ENCODE assay signal across 23 cellular contexts in genomic region chr18:77448046-77448445, GRCh38.
DNase-seq lines count a peak whose midpoint lies in the region; ATAC-seq, FAIRE-seq and TF ChIP-seq lines count a peak whose summit lies in the region.
"Had no signal": no experiment of that assay in that cellular context is flagged by ENCODE, and none has a peak within 500 bp of the region (broad histone marks: within the 10 kb centered on the region; RNA-seq: fewer than 3 reads in every experiment).

No MANE protein-coding gene starts in this region.

- no peaks in the 10 kb centered on the region; the same call in 1 of the 2 replicates for H3K23me2 ChIP-seq in H1 (ENCODE audit: low read depth, low read length)

- no peaks in the 10 kb centered on the region for H3K36me3 Mint-ChIP-seq in MCF 10A (ENCODE audit: insufficient read depth, unreplicated experiment)
- H3K36me3 Mint-ChIP-seq: CD8-positive, alpha-beta T cell had no signal

- no peak overlapping the region for H3K14ac ChIP-seq in H1 (ENCODE audit: insufficient read length)

- H3K4me2 ChIP-seq in H1 (ENCODE audit: insufficient read depth in 1 of 2, low read depth in 2 of 2, low read length in 2 of 2): no peak overlapping the region
- H3K4me2 ChIP-seq: A549; BLaER1 treated with 17β-estradiol and CSF1 and Interleukin-3, amounts not matched to agents 10 nM and 100 nM had no signal

- no peak overlapping the region for H2AFZ ChIP-seq in H1 (ENCODE audit: low read length)

- H2BK120ac ChIP-seq in H1 (replicated peaks; ENCODE audit: low read depth, low read length): no peak overlapping the region

- no peak overlapping the region for H3K27ac Mint-ChIP-seq in MCF 10A (ENCODE audit: low read depth, unreplicated experiment)
- H3K27ac Mint-ChIP-seq: B cell; CD4-positive, alpha-beta T cell; CD8-positive, alpha-beta T cell had no signal

- H3K9ac ChIP-seq in H1 (replicated peaks in 1 of 4; ENCODE audit: extremely low read depth in 1 of 4, low read depth in 3 of 4, low read length in 3 of 4): no peak overlapping the region
- H3K9ac ChIP-seq: BLaER1 treated with 17β-estradiol and CSF1 and Interleukin-3, amounts not matched to agents 10 nM and 100 nM had no signal

- H3K18ac ChIP-seq in H1 (ENCODE audit: extremely low read depth, low read length): no peak overlapping the region; the same call in 1 of the 2 replicates

- FAIRE-seq in H1 (lab: Jason Lieb, UNC): no peak
- FAIRE-seq: A549, G401.6, GM12891, GM18507 had no signal

- no peaks in the 10 kb centered on the region for H3K79me1 ChIP-seq in H1 (ENCODE audit: low read depth, low read length)

- H2AK5ac ChIP-seq in H1 (ENCODE audit: low read depth, low read length): no peak overlapping the region

- no peaks in the 10 kb centered on the region for H3K9me3 ChIP-seq in H1 (ENCODE audit: insufficient read depth in 2 of 2, low read depth in 1 of 2, low read length in 1 of 2)
- H3K9me3 ChIP-seq: A549; BLaER1 treated with 17β-estradiol and CSF1 and Interleukin-3, amounts not matched to agents 10 nM and 100 nM; Caco-2 had no signal

- H3K4me3 ChIP-seq in H1 (ENCODE audit: extremely low read depth in 1 of 4, insufficient read depth in 2 of 4, low read depth in 3 of 4, low read length in 4 of 4): no peak overlapping the region
- H3K4me3 ChIP-seq: A549; BLaER1 treated with 17β-estradiol and CSF1 and Interleukin-3, amounts not matched to agents 10 nM and 100 nM had no signal

- H3K27me3 Mint-ChIP-seq in MCF 10A (ENCODE audit: insufficient read depth, unreplicated experiment): peaks cover 5% of the 10 kb centered on the region

- WGBS in H1 (ENCODE audit: extremely low coverage in 1 of 2, insufficient coverage in 1 of 2, insufficient read length in 1 of 2, insufficient replicate concordance in 2 of 2, low coverage in 1 of 2, low lambda C conversion rate in 2 of 2, missing lambda C conversion rate in 1 of 2), 2 experiments: 84% methylated on average over 6 of the region's 6 CpGs; no CpG with 5 or more reads in 1 of the 2 experiments

- H3K4me1 ChIP-seq in H1 (replicated peaks in 1 of 4; ENCODE audit: control insufficient read depth in 3 of 4, insufficient read depth in 4 of 4, low read length in 3 of 4): peaks cover 0 to 5% (median 3%) of the 10 kb centered on the region in 4 experiments; a peak in 4 of 7 replicates
- H3K4me1 ChIP-seq: A549; BLaER1 treated with 17β-estradiol and CSF1 and Interleukin-3, amounts not matched to agents 10 nM and 100 nM; Caco-2 had no signal

- H3K4me1 Mint-ChIP-seq in MCF 10A (ENCODE audit: insufficient read depth, unreplicated experiment): peaks cover 31% of the 10 kb centered on the region
- H3K4me1 Mint-ChIP-seq: B cell had no signal

- peaks cover 2% of the 10 kb centered on the region for H3K9me3 Mint-ChIP-seq in MCF 10A (ENCODE audit: unreplicated experiment)
- H3K9me3 Mint-ChIP-seq: CD4-positive, alpha-beta T cell; CD8-positive, alpha-beta T cell had no signal

- TF ChIP-seq POLR2A in H1 (IDR thresholded peaks at IDR 0.05; ENCODE audit: control extremely low read depth in 1 of 2, low read depth in 2 of 2, low read length in 2 of 2): no peak
- TF ChIP-seq POLR2A in GM18505 (IDR thresholded peaks at IDR 0.05; ENCODE audit: borderline replicate concordance, extremely low read depth, insufficient read depth, insufficient read length): no peak

- H4K8ac ChIP-seq in H1 (ENCODE audit: extremely low read depth, insufficient read depth, low read length): no peak overlapping the region

- no peak overlapping the region for H3K4me3 Mint-ChIP-seq in MCF 10A (ENCODE audit: unreplicated experiment)
- H3K4me3 Mint-ChIP-seq: B cell; CD4-positive, alpha-beta T cell; CD8-positive, alpha-beta T cell had no signal

- ATAC-seq in GM18505 (IDR thresholded peaks at IDR 0.05; ENCODE audit: unreplicated experiment) (no peak), HG03280 (IDR thresholded peaks at IDR 0.05; ENCODE audit: unreplicated experiment) (no peak)
- ATAC-seq: A549; CD8-positive, alpha-beta T cell had no signal

- no peak overlapping the region for H3K4ac ChIP-seq in H1 (replicated peaks; ENCODE audit: insufficient read length, low read depth, low read length)

- no TSS peak for BruUV-seq in MCF 10A (replicated peaks; lab: Mats Ljungman, UMichigan)

- no peaks in the 10 kb centered on the region for H4K20me1 ChIP-seq in H1 (replicated peaks in 1 of 2; ENCODE audit: control insufficient read depth in 1 of 2, insufficient read depth in 2 of 2, low read length in 2 of 2)
- H4K20me1 ChIP-seq: BLaER1 treated with 17β-estradiol and CSF1 and Interleukin-3, amounts not matched to agents 10 nM and 100 nM had no signal

- intact Hi-C loops in MCF 10A (cut with micrococcal nuclease): loop anchor here (10.0 kb wide), 1 partner anchor 257 kb away; no protein-coding TSS in a partner anchor

- CTCF ChIA-PET in RWPE1 (lab: Yijun Ruan, JAX) (no interaction called here), H1 (lab: Charles Lee; ENCODE audit: partially characterized antibody) (interaction anchor here (1.1 to 1.5 kb wide), 2 partner anchors 13 to 41 kb away, joined by 3 to 5 read pairs; no protein-coding TSS in a partner anchor), MCF 10A (lab: Yijun Ruan, JAX) (interaction anchor here (1.1 kb wide), 1 partner anchor 41 kb away, joined by 3 read pairs; no protein-coding TSS in a partner anchor)

- POLR2A ChIA-PET in RWPE1 (lab: Yijun Ruan, JAX; ENCODE audit: low non-redundant PET) (no interaction called here), H1 (lab: Charles Lee; ENCODE audit: partially characterized antibody) (no interaction called here), MCF 10A (lab: Yijun Ruan, JAX) (no interaction called here)

- H3K27ac ChIP-seq in RWPE1: peak overlapping the region; percentile 42
- no peak overlapping the region for H3K27ac ChIP-seq in H1 (ENCODE audit: low read depth, low read length)
- H3K27ac ChIP-seq: 22Rv1; A549; BLaER1 treated with 17β-estradiol and CSF1 and Interleukin-3, amounts not matched to agents 10 nM and 100 nM; C4-2B had no signal

- H4K5ac ChIP-seq in H1 (ENCODE audit: insufficient read length, low read depth, low read length): no peak overlapping the region

- no peaks in the 10 kb centered on the region for H3K27me3 ChIP-seq in H1 (replicated peaks in 1 of 4; ENCODE audit: control insufficient read depth in 3 of 4, extremely low read depth in 1 of 4, insufficient read depth in 3 of 4, low read length in 3 of 4)
- H3K27me3 ChIP-seq: BLaER1 treated with 17β-estradiol and CSF1 and Interleukin-3, amounts not matched to agents 10 nM and 100 nM had no signal

- H2BK12ac ChIP-seq in H1 (ENCODE audit: low read depth, low read length): peak overlapping the region; percentile 43; the same call in 1 of the 2 replicates

- no peak overlapping the region for H2BK15ac ChIP-seq in H1 (ENCODE audit: low read length)

- TF ChIP-seq RAD21 in H1 (IDR thresholded peaks at IDR 0.05 in 1 of 2, conservative IDR thresholded peaks at IDR 0.05 in 1 of 2; ENCODE audit: low read depth in 2 of 2, low read length in 2 of 2): no peak

- H3K56ac ChIP-seq in H1 (replicated peaks; ENCODE audit: insufficient read length, low read depth, low read length): no peak overlapping the region

- H2BK20ac ChIP-seq in H1 (ENCODE audit: low read length): no peak overlapping the region

- H4K91ac ChIP-seq in H1 (replicated peaks; ENCODE audit: insufficient read length, low read length): no peak overlapping the region

- TF ChIP-seq CTCF in RWPE1 (conservative IDR thresholded peaks at IDR 0.05; ENCODE audit: low read depth) (no peak), H1 (IDR thresholded peaks at IDR 0.05; ENCODE audit: control extremely low read depth in 1 of 3, insufficient read depth in 1 of 3, low read depth in 1 of 3, low read length in 3 of 3) (no peak), MCF 10A (IDR thresholded peaks at IDR 0.05; ENCODE audit: unreplicated experiment) (no peak)

- H3K36me3 ChIP-seq in H1 (ENCODE audit: control insufficient read depth in 2 of 4, insufficient read depth in 4 of 4, low read length in 3 of 4): no peaks in the 10 kb centered on the region
- H3K36me3 ChIP-seq: BLaER1 treated with 17β-estradiol and CSF1 and Interleukin-3, amounts not matched to agents 10 nM and 100 nM had no signal

- H3K23ac ChIP-seq in H1 (ENCODE audit: insufficient read length): no peak overlapping the region

- no peaks in the 10 kb centered on the region for H3K79me2 ChIP-seq in H1 (ENCODE audit: control insufficient read depth in 1 of 2, insufficient read depth in 2 of 2, low read length in 2 of 2)

- H2BK5ac ChIP-seq in H1 (ENCODE audit: low read depth, low read length): no peak overlapping the region

- DNase-seq in Daoy (ENCODE audit: low read depth): peak; percentile 26
- DNase-seq in NCI-H69 (lab: John Stamatoyannopoulos, UW): peak; percentile 35
- no peak for DNase-seq in RWPE1 (ENCODE audit: low spot score)
- no peak for DNase-seq in H1 (ENCODE audit: low read depth in 1 of 2, low spot score in 2 of 2)
- DNase-seq in MCF 10A (ENCODE audit: unreplicated experiment): no peak
- DNase-seq in Kasumi-1 (lab: John Stamatoyannopoulos, UW): no peak
- DNase-seq: AML-193; Caco-2; Calu3; CD4-positive, alpha-beta T cell; CD8-positive, alpha-beta T cell; DND-41; GF-D8 had no signal

- TF ChIP-seq EP300 in H1 (IDR thresholded peaks at IDR 0.05; ENCODE audit: borderline replicate concordance in 1 of 2, low read depth in 2 of 2, low read length in 2 of 2): no peak

TF ChIP-seq in H1, 55 proteins besides CTCF, POLR2A, EP300 and RAD21:
- TF ChIP-seq JUN (IDR thresholded peaks at IDR 0.05; ENCODE audit: low read depth, low read length) (no peak), TCF12 (IDR thresholded peaks at IDR 0.05; ENCODE audit: low read depth, low read length) (no peak), ATF3 (IDR thresholded peaks at IDR 0.05; ENCODE audit: insufficient read depth, low read depth, low read length) (no peak), KDM5A (IDR thresholded peaks at IDR 0.05; ENCODE audit: low read length) (no peak)

Comparison
In these comparisons a context has a peak if more than half of its experiments do, and no peak if none do; other contexts are left out.
1. DNase-seq: peak in Daoy (single experiment) and NCI-H69 (single experiment); none in RWPE1 (single experiment), H1 (0 of 2), MCF 10A (single experiment) and Kasumi-1 (0 of 2).